Comparison of ENCODE assay signal across 8 cellular contexts in genomic region chr11:129881570-129882170, GRCh38. TPM values are rescaled to one million over a fixed set of nuclear protein-coding genes. Genes with fewer than 3 reads are reported as not detected.
DNase-seq lines count a peak whose midpoint lies in the region; ATAC-seq and TF ChIP-seq lines count a peak whose summit lies in the region.

No MANE protein-coding gene starts in this region.

- DNase-seq in SKM-1 treated with dmso at 0.1 percent for 144 hours (lab: John Stamatoyannopoulos, UW; ENCODE audit: unreplicated experiment) (peak; percentile 12), SKM-1 (lab: John Stamatoyannopoulos, UW; ENCODE audit: unreplicated experiment) (no peak), T follicular helper cell (ENCODE audit: low read depth) (peak; percentile 25), brain microvascular endothelial cell (peak; percentile 20), mucosa of descending colon (peak in 2 of 3 donors; percentile 55)

- H3K27me3 ChIP-seq in brain microvascular endothelial cell (replicated peaks) = no peaks in the 10 kb centered on the region

- no peaks in the 10 kb centered on the region for H3K4me1 ChIP-seq in mucosa of descending colon (ENCODE audit: low read depth)

- ATAC-seq in HG03135 (IDR thresholded peaks at IDR 0.05; ENCODE audit: unreplicated experiment) = peak; percentile 70
- peak; percentile 75 for ATAC-seq in mucosa of descending colon
- no peak for ATAC-seq in HG02840 (IDR thresholded peaks at IDR 0.05; ENCODE audit: low FRiP score, unreplicated experiment)
- no peak for ATAC-seq in GM21576 (IDR thresholded peaks at IDR 0.05; ENCODE audit: unreplicated experiment)

- H3K9me3 ChIP-seq in mucosa of descending colon = no peaks in the 10 kb centered on the region

- H3K4me3 ChIP-seq in brain microvascular endothelial cell (ENCODE audit: low read depth, low read length) = no peak overlapping the region
- no peak overlapping the region for H3K4me3 ChIP-seq in mucosa of descending colon

- no peak overlapping the region for H3K27ac ChIP-seq in brain microvascular endothelial cell

- H3K36me3 ChIP-seq in brain microvascular endothelial cell (replicated peaks) (peaks cover 66% of the 10 kb centered on the region), mucosa of descending colon (ENCODE audit: low read depth) (peaks cover 6% of the 10 kb centered on the region)

- TF ChIP-seq CTCF in brain microvascular endothelial cell (IDR thresholded peaks at IDR 0.05; ENCODE audit: low read depth, low read length, missing control alignments) (peak; percentile 81), mucosa of descending colon (IDR thresholded peaks at IDR 0.05) (no peak)

- in situ Hi-C loops in brain microvascular endothelial cell (cut with HindIII; ENCODE audit: low pct_ligation_motif_present, low sequenced_read_pairs) = no loop called here

- intact Hi-C loops in mucosa of descending colon (cut with DNase I, micrococcal nuclease) = no loop called here

RNA-seq across cellular contexts. Expression of gene NFRKB, which starts 13.7 kb away (rescaled TPM):
- total RNA-seq in mucosa of descending colon = 10 to 100 TPM; 19.5 to 27.0 (median 23.7) TPM

Comparison
In these comparisons a context has a peak if more than half of its experiments do, and no peak if none do; other contexts are left out.
1. ATAC-seq: peak in HG03135 (single experiment) and mucosa of descending colon (single experiment); none in HG02840 (single experiment) and GM21576 (single experiment).